Comparison of ENCODE assay signal across 8 cellular contexts in the genomic region with DNA sequence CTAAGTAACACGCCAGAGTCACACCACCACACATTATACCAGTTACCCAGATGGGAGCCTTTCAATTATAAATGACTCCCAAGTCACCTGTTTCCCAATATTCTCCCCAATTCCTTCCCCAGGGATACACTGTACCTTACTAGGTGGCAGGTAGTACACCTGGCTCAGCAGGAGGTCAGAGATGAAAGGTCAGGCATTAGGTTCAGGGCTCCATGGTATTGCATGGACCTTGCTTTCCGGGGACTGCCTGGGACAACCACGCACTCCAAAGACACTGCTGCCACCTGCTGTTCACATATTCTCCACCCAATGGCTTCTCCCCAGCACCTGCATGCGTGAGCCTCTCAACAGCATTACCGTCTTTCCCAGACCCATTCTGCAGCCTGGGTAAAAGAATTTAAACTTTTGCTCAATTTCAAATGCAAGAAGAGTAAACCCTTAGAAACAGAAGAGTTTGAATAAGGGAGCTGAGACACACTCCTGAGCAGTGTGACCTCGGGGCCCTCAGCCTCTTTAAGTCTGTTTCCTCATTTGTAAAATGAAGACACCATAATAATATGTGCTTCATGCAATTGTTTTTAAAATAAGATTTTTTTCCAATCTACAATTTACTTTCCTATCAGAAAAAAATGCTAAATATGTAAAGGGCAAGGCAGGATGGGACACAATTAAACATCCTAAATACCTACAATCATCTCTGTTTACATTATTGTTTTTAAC. TPM values are rescaled to one million over a fixed set of nuclear protein-coding genes. Genes with fewer than 3 reads are reported as not detected.
A peak's percentile ranks its signal among the peaks of the same experiment; 100 is the strongest.
DNase-seq lines count a peak whose midpoint lies in the region; ATAC-seq and TF ChIP-seq lines count a peak whose summit lies in the region.

No MANE protein-coding gene starts in this region.

- no peak overlapping the region for H3K4me3 ChIP-seq in OCI-LY1 (ENCODE audit: low read depth, low read length, poor library complexity, severe bottlenecking)
- H3K4me3 ChIP-seq in epithelial cell of esophagus (ENCODE audit: low read length), result no peak overlapping the region

- H3K4me1 ChIP-seq in OCI-LY1 (ENCODE audit: insufficient read depth, low read length, severe bottlenecking), result no peaks in the 10 kb centered on the region

- no peaks in the 10 kb centered on the region for H3K79me2 ChIP-seq in OCI-LY1 (ENCODE audit: insufficient read depth, low read length)

- no peak overlapping the region for H2AFZ ChIP-seq in OCI-LY1 (ENCODE audit: low read length)

- H3K9me3 ChIP-seq in OCI-LY1 (ENCODE audit: low read length), result no peaks in the 10 kb centered on the region

- H3K9me2 ChIP-seq in OCI-LY1 (ENCODE audit: low read depth, low read length), result no peaks in the 10 kb centered on the region

- peak; percentile 86 for TF ChIP-seq CTCF in OCI-LY1 (IDR thresholded peaks at IDR 0.05; ENCODE audit: low read length)
- TF ChIP-seq CTCF in epithelial cell of esophagus (IDR thresholded peaks at IDR 0.05; ENCODE audit: insufficient read depth, low read depth, low read length, missing control alignments), result peak; percentile 93

- no peaks in the 10 kb centered on the region for H4K20me1 ChIP-seq in OCI-LY1 (ENCODE audit: insufficient read depth, low read length)

- H3K27me3 ChIP-seq in OCI-LY1 (ENCODE audit: insufficient read depth, low read length), result no peaks in the 10 kb centered on the region

- no peak overlapping the region for H3K27ac ChIP-seq in OCI-LY1 (ENCODE audit: low read depth, low read length, poor library complexity, severe bottlenecking)

- H3K9ac ChIP-seq in OCI-LY1 (ENCODE audit: low read length), result no peak overlapping the region

- no peak for ATAC-seq in GM19328 (IDR thresholded peaks at IDR 0.05; ENCODE audit: unreplicated experiment)

- H3K36me3 ChIP-seq in OCI-LY1 (ENCODE audit: insufficient read depth, low read length), result no peaks in the 10 kb centered on the region

- H3K4me2 ChIP-seq in OCI-LY1 (ENCODE audit: low read length), result no peak overlapping the region

- peak; percentile 65 for DNase-seq in DMS79 treated with DMSO at 0.1 percent for 48 hours (lab: John Stamatoyannopoulos, UW)
- DNase-seq in HT1080 (ENCODE audit: low read depth), result peak; percentile 77
- peak; percentile 32 for DNase-seq in activated CD8-positive, alpha-beta memory T cell treated with anti-CD3 and anti-CD28 coated beads, Interleukin-2, amount 50 U/mL, for 1 hour (ENCODE audit: extremely low read depth)
- DNase-seq in epithelial cell of esophagus (ENCODE audit: low read depth), result peak; percentile 81
- DNase-seq in myocyte (ENCODE audit: low read depth), result peak; percentile 82
- peak; percentile 13 to 49 for DNase-seq in stimulated activated CD8-positive, alpha-beta memory T cell treated with anti-CD3 and anti-CD28 coated beads, Interleukin-7, amount 100 ng/mL, for 48 hours (ENCODE audit: extremely low read depth in 1 of 2, low read depth in 1 of 2)

- no peaks in the 10 kb centered on the region for H3F3A ChIP-seq in OCI-LY1 (ENCODE audit: insufficient read depth, low read length)

RNA-seq across cellular contexts. Expression of a gene that starts 28.0 kb away (rescaled TPM):
- total RNA-seq in HT1080 (2014; rRNA removed; shearing (Covaris generic)), result 17.8 and 18.6 TPM in 2 replicates
- 50.2 and 60.0 TPM in 2 replicates for polyA plus RNA-seq in HT1080 (2015; cell fraction: cytosol; rRNA removed)
- 52.2 and 55.0 TPM in 2 replicates for polyA plus RNA-seq in HT1080 (2015; cell fraction: nucleus; rRNA removed)
- total RNA-seq in myocyte, result 22.3 and 27.5 TPM in 2 replicates
- 21.4 TPM for polyA plus RNA-seq in myocyte (2012)

RNA-seq across cellular contexts. Expression of a gene that starts 51.1 kb away (rescaled TPM):
- 242 and 284 TPM in 2 replicates for total RNA-seq in HT1080 (2014; rRNA removed; shearing (Covaris generic))
- polyA plus RNA-seq in HT1080 (2015; cell fraction: cytosol; rRNA removed), result 389 and 430 TPM in 2 replicates
- polyA plus RNA-seq in HT1080 (2015; cell fraction: nucleus; rRNA removed), result 555 and 626 TPM in 2 replicates
- 4,103 and 4,525 TPM in 2 replicates for total RNA-seq in myocyte
- 3,640 TPM for polyA plus RNA-seq in myocyte (2012)

Comparison
In these comparisons a context has a peak if more than half of its experiments do, and no peak if none do; other contexts are left out.
1. DNase-seq: peak in every context shown above with its lines; median percentile 82 in myocyte; 81 in epithelial cell of esophagus; 77 in HT1080; 65 in DMS79 treated with DMSO at 0.1 percent for 48 hours; 32 in activated CD8-positive, alpha-beta memory T cell treated with anti-CD3 and anti-CD28 coated beads, Interleukin-2, amount 50 U/mL, for 1 hour; 31 in stimulated activated CD8-positive, alpha-beta memory T cell treated with anti-CD3 and anti-CD28 coated beads, Interleukin-7, amount 100 ng/mL, for 48 hours.
2. RNA of a gene that starts 51.1 kb away (total RNA-seq): 4,103 to 4,525 TPM in myocyte; 242 to 284 TPM in HT1080; every median in the first group is over 10 times any median in the second.